ENCODE assay signal across 16 cellular contexts in genomic region chr5:175656966-175657365, GRCh38. TPM values are rescaled to one million over a fixed set of nuclear protein-coding genes. Genes with fewer than 3 reads are reported as not detected.
A peak's percentile ranks its signal among the peaks of the same experiment; 100 is the strongest.
DNase-seq lines count a peak whose midpoint lies in the region; ATAC-seq and TF ChIP-seq lines count a peak whose summit lies in the region.
"Had no signal": no experiment of that assay in that cellular context is flagged by ENCODE, and none has a peak within 500 bp of the region (broad histone marks: within the 10 kb centered on the region; RNA-seq: fewer than 3 reads in every experiment).

No MANE protein-coding gene starts in this region.

- H3K27ac ChIP-seq in neutrophil (peak overlapping the region; percentile 53), spleen (peak overlapping the region in 3 of 8 donors; percentile 21 to 94 (median 89))
- H3K27ac ChIP-seq: SK-N-MC had no signal

- peaks cover 15% of the 10 kb centered on the region for H3K9me3 Mint-ChIP-seq in activated CD8-positive, alpha-beta memory T cell treated with anti-CD3 and anti-CD28 coated beads, Interleukin-2, amount 10 ng/mL, durations not matched to agents 7 days and 5 days (ENCODE audit: low read depth)
- H3K9me3 Mint-ChIP-seq in T-cell, result no peaks in the 10 kb centered on the region
- H3K9me3 Mint-ChIP-seq in dendritic cell treated with granulocyte-macrophage colony-stimulating factor and Interleukin-4, amounts not matched to agents 40 ng/mL and 50 ng/mL, for 4 days, result no peaks in the 10 kb centered on the region
- peaks cover 3% of the 10 kb centered on the region for H3K9me3 Mint-ChIP-seq in stimulated activated memory B cell treated with anti-CD40 and anti-IgM and Interleukin-4, amounts not matched to agents 10 μg/mL and 1 μg/mL and 100 μg/mL, for 72 hours

- TF ChIP-seq CTCF in neutrophil (IDR thresholded peaks at IDR 0.05) (no peak), spleen (IDR thresholded peaks at IDR 0.05 in 8 of 11, conservative IDR thresholded peaks at IDR 0.05 in 3 of 11) (no peak)

- peak overlapping the region; percentile 77 for H3K4me3 Mint-ChIP-seq in activated CD8-positive, alpha-beta memory T cell treated with anti-CD3 and anti-CD28 coated beads, Interleukin-2, amount 10 ng/mL, durations not matched to agents 7 days and 5 days
- peak overlapping the region; percentile 88 to 95 (median 90) for H3K4me3 Mint-ChIP-seq in T-cell
- H3K4me3 Mint-ChIP-seq in dendritic cell treated with granulocyte-macrophage colony-stimulating factor and Interleukin-4, amounts not matched to agents 40 ng/mL and 50 ng/mL, for 4 days, result no peak overlapping the region
- H3K4me3 Mint-ChIP-seq in stimulated activated memory B cell treated with anti-CD40 and anti-IgM and Interleukin-4, amounts not matched to agents 10 μg/mL and 1 μg/mL and 100 μg/mL, for 72 hours, result no peak overlapping the region

- H3K9me3 ChIP-seq in neutrophil, result no peaks in the 10 kb centered on the region
- H3K9me3 ChIP-seq in spleen, result no peaks in the 10 kb centered on the region
- H3K9me3 ChIP-seq: HAP-1, MG63, upper lobe of left lung had no signal

- no peak for ATAC-seq in activated CD8-positive, alpha-beta memory T cell treated with anti-CD3 and anti-CD28 coated beads, Interleukin-2, amount 10 ng/mL, durations not matched to agents 7 days and 5 days
- no peak for ATAC-seq in T-cell (replicated peaks in 1 of 4)
- no peak for ATAC-seq in stimulated activated memory B cell treated with anti-CD40 and anti-IgM and Interleukin-4, amounts not matched to agents 10 μg/mL and 1 μg/mL and 100 μg/mL, for 72 hours

- TF ChIP-seq POLR2A in spleen (IDR thresholded peaks at IDR 0.05), result no peak

- H3K36me3 Mint-ChIP-seq in activated CD8-positive, alpha-beta memory T cell treated with anti-CD3 and anti-CD28 coated beads, Interleukin-2, amount 10 ng/mL, durations not matched to agents 7 days and 5 days, result peaks cover 50% of the 10 kb centered on the region
- peaks cover 16% of the 10 kb centered on the region for H3K36me3 Mint-ChIP-seq in T-cell
- H3K36me3 Mint-ChIP-seq in dendritic cell treated with granulocyte-macrophage colony-stimulating factor and Interleukin-4, amounts not matched to agents 40 ng/mL and 50 ng/mL, for 4 days (ENCODE audit: low read depth), result peaks cover 38% of the 10 kb centered on the region
- H3K36me3 Mint-ChIP-seq in stimulated activated memory B cell treated with anti-CD40 and anti-IgM and Interleukin-4, amounts not matched to agents 10 μg/mL and 1 μg/mL and 100 μg/mL, for 72 hours, result no peaks in the 10 kb centered on the region

- no peaks in the 10 kb centered on the region for H3K27me3 ChIP-seq in neutrophil
- peaks cover 0 to 58% (median 18%) of the 10 kb centered on the region in 7 donors for H3K27me3 ChIP-seq in spleen (replicated peaks in 1 of 7)

- H3K27ac Mint-ChIP-seq in activated CD8-positive, alpha-beta memory T cell treated with anti-CD3 and anti-CD28 coated beads, Interleukin-2, amount 10 ng/mL, durations not matched to agents 7 days and 5 days, result peak overlapping the region; percentile 77
- H3K27ac Mint-ChIP-seq in T-cell, result peak overlapping the region; percentile 72 to 93
- peak overlapping the region; percentile 87 for H3K27ac Mint-ChIP-seq in dendritic cell treated with granulocyte-macrophage colony-stimulating factor and Interleukin-4, amounts not matched to agents 40 ng/mL and 50 ng/mL, for 4 days
- no peak overlapping the region for H3K27ac Mint-ChIP-seq in stimulated activated memory B cell treated with anti-CD40 and anti-IgM and Interleukin-4, amounts not matched to agents 10 μg/mL and 1 μg/mL and 100 μg/mL, for 72 hours
- H3K27ac Mint-ChIP-seq: memory B cell had no signal

- CTCF ChIA-PET in activated CD8-positive, alpha-beta memory T cell treated with anti-CD3 and anti-CD28 coated beads, Interleukin-2, amount 10 ng/mL, durations not matched to agents 7 days and 5 days (lab: Charles Lee), result interaction anchor here (0.7 to 4.0 kb wide), 3 partner anchors 123 to 561 kb away, joined by 3 to 17 read pairs (median 3); no protein-coding TSS in a partner anchor
- CTCF ChIA-PET in T-cell (lab: Charles Lee), result interaction anchor here in 1 of 2 donors (0.7 kb wide), 1 partner anchor 121 kb away, joined by 5 read pairs; no protein-coding TSS in a partner anchor

- POLR2A ChIA-PET in T-cell (lab: Charles Lee), result no interaction called here

- H3K27me3 Mint-ChIP-seq in activated CD8-positive, alpha-beta memory T cell treated with anti-CD3 and anti-CD28 coated beads, Interleukin-2, amount 10 ng/mL, durations not matched to agents 7 days and 5 days, result peaks cover 36% of the 10 kb centered on the region
- peaks cover 0 to 8% of the 10 kb centered on the region in 2 donors for H3K27me3 Mint-ChIP-seq in T-cell
- no peaks in the 10 kb centered on the region for H3K27me3 Mint-ChIP-seq in dendritic cell treated with granulocyte-macrophage colony-stimulating factor and Interleukin-4, amounts not matched to agents 40 ng/mL and 50 ng/mL, for 4 days
- H3K27me3 Mint-ChIP-seq in stimulated activated memory B cell treated with anti-CD40 and anti-IgM and Interleukin-4, amounts not matched to agents 10 μg/mL and 1 μg/mL and 100 μg/mL, for 72 hours, result peaks cover 84% of the 10 kb centered on the region

- intact Hi-C loops in dendritic cell treated with granulocyte-macrophage colony-stimulating factor and Interleukin-4, amounts not matched to agents 40 ng/mL and 50 ng/mL, for 4 days (cut with micrococcal nuclease), result loop anchor here (5.0 to 10.0 kb wide), 2 partner anchors 40 to 62 kb away; no protein-coding TSS in a partner anchor
- intact Hi-C loops in spleen (cut with DNase I; ENCODE audit: low total_unique reads), result no loop called here

- H3K4me3 ChIP-seq in neutrophil (ENCODE audit: low read depth in 1 of 2, low read length in 1 of 2), result peak overlapping the region; percentile 91 to 96
- no peak overlapping the region for H3K4me3 ChIP-seq in spleen

- WGBS in spleen, 5 donors, result 69 to 81% (median 73%) methylated on average over 8 of the region's 8 CpGs

- H3K36me3 ChIP-seq in neutrophil (peaks cover 17% of the 10 kb centered on the region), spleen (peaks cover 0 to 22% (median 0%) of the 10 kb centered on the region in 6 donors)
- H3K36me3 ChIP-seq: HAP-1, MG63, upper lobe of left lung had no signal

- no peak for DNase-seq in activated CD8-positive, alpha-beta memory T cell treated with anti-CD3 and anti-CD28 coated beads, Interleukin-2, amount 10 ng/mL, durations not matched to agents 7 days and 5 days
- no peak for DNase-seq in activated CD8-positive, alpha-beta memory T cell treated with anti-CD3 and anti-CD28 coated beads, Interleukin-2, amount 50 U/mL, for 48 hours
- DNase-seq in T-cell (no peak), spleen (no peak), ecto neural progenitor cell (ENCODE audit: low spot score) (no peak)
- DNase-seq: GDM1; MG63; NCI-H1930; stimulated activated CD4-positive, alpha-beta T cell treated with anti-CD3 and anti-CD28 coated beads, Interleukin-4, amount 100 ng/mL, for 1 hour had no signal

- H3K4me1 ChIP-seq in neutrophil (ENCODE audit: control insufficient read depth in 1 of 2, insufficient read depth in 1 of 2, low read depth in 1 of 2, low read length in 1 of 2) (peaks cover 66 to 86% of the 10 kb centered on the region in 2 experiments), spleen (peaks cover 8 to 100% (median 44%) of the 10 kb centered on the region in 6 donors)
- H3K4me1 ChIP-seq: HAP-1 had no signal

- peaks cover 65% of the 10 kb centered on the region for H3K4me1 Mint-ChIP-seq in activated CD8-positive, alpha-beta memory T cell treated with anti-CD3 and anti-CD28 coated beads, Interleukin-2, amount 10 ng/mL, durations not matched to agents 7 days and 5 days
- H3K4me1 Mint-ChIP-seq in T-cell, result peaks cover 87 to 97% (median 91%) of the 10 kb centered on the region in 3 donors
- peaks cover 85% of the 10 kb centered on the region for H3K4me1 Mint-ChIP-seq in dendritic cell treated with granulocyte-macrophage colony-stimulating factor and Interleukin-4, amounts not matched to agents 40 ng/mL and 50 ng/mL, for 4 days (ENCODE audit: low read depth)
- H3K4me1 Mint-ChIP-seq in stimulated activated memory B cell treated with anti-CD40 and anti-IgM and Interleukin-4, amounts not matched to agents 10 μg/mL and 1 μg/mL and 100 μg/mL, for 72 hours, result peaks cover 18% of the 10 kb centered on the region

RNA-seq across cellular contexts. Expression of gene HRH2, which starts 0.9 kb away (rescaled TPM):
- total RNA-seq in activated CD8-positive, alpha-beta memory T cell treated with anti-CD3 and anti-CD28 coated beads, Interleukin-2, amount 10 ng/mL, durations not matched to agents 7 days and 5 days, result 10 to 100 TPM in 1 of 2 experiments, 1 to 10 TPM in 1; 6.8 to 21.4 TPM
- total RNA-seq in T-cell, result 10 to 100 TPM in 1 of 5 donors, 1 to 10 TPM in 4; 2.9 to 14.4 (median 5.5) TPM
- 10 to 100 TPM; 14.6 to 85.2 (median 31.9) TPM for total RNA-seq in spleen
- 1 to 10 TPM; 1.9 to 4.8 (median 4.4) TPM for polyA plus RNA-seq in spleen

Comparison
In these comparisons a context has a peak if more than half of its experiments do, and no peak if none do; other contexts are left out.
1. H3K4me3 Mint-ChIP-seq: peak in activated CD8-positive, alpha-beta memory T cell treated with anti-CD3 and anti-CD28 coated beads, Interleukin-2, amount 10 ng/mL, durations not matched to agents 7 days and 5 days (single experiment) and T-cell (3 of 3); none in dendritic cell treated with granulocyte-macrophage colony-stimulating factor and Interleukin-4, amounts not matched to agents 40 ng/mL and 50 ng/mL, for 4 days (single experiment) and stimulated activated memory B cell treated with anti-CD40 and anti-IgM and Interleukin-4, amounts not matched to agents 10 μg/mL and 1 μg/mL and 100 μg/mL, for 72 hours (single experiment).
2. H3K4me3 ChIP-seq: peak in neutrophil (2 of 2); none in spleen (0 of 8).